Comparison of ENCODE assay signal across 17 cellular contexts in genomic region chr10:112738586-112739218, GRCh38.
"Had no signal": no experiment of that assay in that cellular context is flagged by ENCODE, and none has a peak within 500 bp of the region (broad histone marks: within the 10 kb centered on the region; RNA-seq: fewer than 3 reads in every experiment).

No MANE protein-coding gene starts in this region.

- H3K4me3 ChIP-seq: ascending aorta, lung, mucosa of descending colon, stomach, thoracic aorta had no signal

- H3K9me3 ChIP-seq: ascending aorta, mucosa of descending colon, stomach, thoracic aorta had no signal

- ATAC-seq: activated CD4-positive, alpha-beta T cell treated with anti-CD3 and anti-CD28 coated beads for 36 hours; activated CD8-positive, alpha-beta T cell treated with anti-CD3 and anti-CD28 coated beads for 36 hours; activated naive CD8-positive, alpha-beta T cell treated with anti-CD3 and anti-CD28 coated beads, Interleukin-2, amount 50 U/mL, for 24 hours; naive thymus-derived CD8-positive, alpha-beta T cell had no signal

- H3K4me1 Mint-ChIP-seq: activated CD4-positive, alpha-beta T cell treated with anti-CD3 and anti-CD28 coated beads for 36 hours; activated naive CD8-positive, alpha-beta T cell treated with anti-CD3 and anti-CD28 coated beads, Interleukin-2, amount 50 U/mL, for 24 hours had no signal

- H3K27me3 ChIP-seq: ascending aorta, stomach had no signal

- H3K36me3 ChIP-seq: ascending aorta, stomach, thoracic aorta, WERI-Rb-1 had no signal

- H3K27me3 Mint-ChIP-seq: activated CD4-positive, alpha-beta T cell treated with anti-CD3 and anti-CD28 coated beads for 36 hours; activated CD8-positive, alpha-beta T cell treated with anti-CD3 and anti-CD28 coated beads for 36 hours; activated naive CD8-positive, alpha-beta T cell treated with anti-CD3 and anti-CD28 coated beads, Interleukin-2, amount 50 U/mL, for 24 hours; naive thymus-derived CD8-positive, alpha-beta T cell had no signal

- H3K27ac Mint-ChIP-seq: activated CD4-positive, alpha-beta T cell treated with anti-CD3 and anti-CD28 coated beads for 36 hours; activated CD8-positive, alpha-beta T cell treated with anti-CD3 and anti-CD28 coated beads for 36 hours; activated naive CD8-positive, alpha-beta T cell treated with anti-CD3 and anti-CD28 coated beads, Interleukin-2, amount 50 U/mL, for 24 hours; activated T-helper 1 cell treated with anti-CD3 and anti-CD28 coated beads, Interleukin-12 subunit alpha, Interleukin-12 subunit beta, Interleukin-2, Interleukin-4 antibody, amounts not matched to agents 30 ng/mL and 10 ng/mL and 1 ng/mL, durations not matched to agents 14 hours and 24 hours and 36 hours; naive thymus-derived CD8-positive, alpha-beta T cell had no signal

- H3K4me3 Mint-ChIP-seq: activated CD4-positive, alpha-beta T cell treated with anti-CD3 and anti-CD28 coated beads for 36 hours; activated CD8-positive, alpha-beta T cell treated with anti-CD3 and anti-CD28 coated beads for 36 hours; activated naive CD8-positive, alpha-beta T cell treated with anti-CD3 and anti-CD28 coated beads, Interleukin-2, amount 50 U/mL, for 24 hours; activated T-helper 1 cell treated with anti-CD3 and anti-CD28 coated beads, Interleukin-12 subunit alpha, Interleukin-12 subunit beta, Interleukin-2, Interleukin-4 antibody, amounts not matched to agents 30 ng/mL and 10 ng/mL and 1 ng/mL, durations not matched to agents 14 hours and 24 hours and 36 hours; naive thymus-derived CD8-positive, alpha-beta T cell had no signal

- H3K9me3 Mint-ChIP-seq: activated CD8-positive, alpha-beta T cell treated with anti-CD3 and anti-CD28 coated beads for 36 hours; activated naive CD8-positive, alpha-beta T cell treated with anti-CD3 and anti-CD28 coated beads, Interleukin-2, amount 50 U/mL, for 24 hours; activated T-helper 1 cell treated with anti-CD3 and anti-CD28 coated beads, Interleukin-12 subunit alpha, Interleukin-12 subunit beta, Interleukin-2, Interleukin-4 antibody, amounts not matched to agents 30 ng/mL and 10 ng/mL and 1 ng/mL, durations not matched to agents 14 hours and 24 hours and 36 hours; naive thymus-derived CD8-positive, alpha-beta T cell had no signal

- H3K4me1 ChIP-seq: ascending aorta had no signal

- H3K27ac ChIP-seq: ascending aorta, stomach, thoracic aorta, WERI-Rb-1 had no signal

- DNase-seq: activated CD4-positive, alpha-beta T cell treated with anti-CD3 and anti-CD28 coated beads for 36 hours; activated CD8-positive, alpha-beta memory T cell treated with anti-CD3 and anti-CD28 coated beads, Interleukin-2, amount 50 U/mL, for 4 hours; activated CD8-positive, alpha-beta T cell treated with anti-CD3 and anti-CD28 coated beads for 36 hours; activated naive CD4-positive, alpha-beta T cell; activated naive CD8-positive, alpha-beta T cell treated with anti-CD3 and anti-CD28 coated beads, Interleukin-2, amount 50 U/mL, for 24 hours; caudate nucleus; erythroblast; hypothalamus; mucosa of descending colon; naive thymus-derived CD8-positive, alpha-beta T cell; stimulated activated CD4-positive, alpha-beta T cell treated with anti-CD3 and anti-CD28 coated beads, Interleukin-4, amount 100 ng/mL, for 1 hour; stomach; WERI-Rb-1 had no signal
